ENCODE assay signal across 12 cellular contexts in the genomic region with DNA sequence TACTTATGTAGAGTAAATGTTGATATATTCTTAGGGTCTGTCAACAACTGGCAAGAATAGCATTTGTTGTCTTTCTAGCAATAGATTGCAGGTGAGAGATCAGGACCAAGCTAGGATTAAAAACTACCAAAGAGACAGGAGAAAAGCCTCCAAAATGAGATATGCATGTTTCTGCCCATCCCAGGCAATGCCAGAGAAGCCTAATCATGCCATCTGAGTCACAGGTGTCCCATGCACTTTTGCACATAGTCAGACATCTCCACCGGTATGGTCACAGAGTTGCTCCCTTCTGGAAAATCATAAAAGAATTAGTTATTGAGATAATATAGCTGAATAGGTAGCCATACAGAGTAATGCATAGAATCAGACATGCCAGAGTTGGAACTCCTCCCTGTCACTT. TPM values are rescaled to one million over a fixed set of nuclear protein-coding genes. Genes with fewer than 3 reads are reported as not detected.
DNase-seq lines count a peak whose midpoint lies in the region; ATAC-seq and TF ChIP-seq lines count a peak whose summit lies in the region.
"Had no signal": no experiment of that assay in that cellular context is flagged by ENCODE, and none has a peak within 500 bp of the region (broad histone marks: within the 10 kb centered on the region; RNA-seq: fewer than 3 reads in every experiment).

No MANE protein-coding gene starts in this region.

- H3K4me2 ChIP-seq in PC-3 (ENCODE audit: low read length): peak overlapping the region; percentile 86

- peaks cover 3% of the 10 kb centered on the region for H3F3A ChIP-seq in PC-3 (ENCODE audit: low read length, unreplicated experiment)

- DNase-seq in PC-3: no peak
- DNase-seq in coronary artery (ENCODE audit: low spot score): no peak
- DNase-seq in thoracic aorta (ENCODE audit: low spot score): no peak
- no peak for DNase-seq in activated naive CD4-positive, alpha-beta T cell treated with anti-CD3 and anti-CD28 coated beads, Interleukin-2, amount 50 U/mL, for 16 hours
- DNase-seq in epidermal melanocyte (ENCODE audit: insufficient read length, low spot score): no peak
- DNase-seq in activated CD4-positive, alpha-beta T cell treated with anti-CD3 and anti-CD28 coated beads for 4 hours: no peak
- DNase-seq in activated CD8-positive, alpha-beta memory T cell treated with anti-CD3 and anti-CD28 coated beads, Interleukin-2, amount 50 U/mL, for 4 hours: no peak
- DNase-seq: NCI-H1694 treated with DMSO at 0.1 percent for 48 hours, T1000 had no signal

- H3K9me3 ChIP-seq in PC-3 (ENCODE audit: low read length): no peaks in the 10 kb centered on the region
- no peaks in the 10 kb centered on the region for H3K9me3 ChIP-seq in muscle layer of duodenum (ENCODE audit: control insufficient read depth in 1 of 2, low read length in 2 of 2)
- H3K9me3 ChIP-seq in thoracic aorta: no peaks in the 10 kb centered on the region

- no peaks in the 10 kb centered on the region for H3K9me2 ChIP-seq in PC-3 (replicated peaks; ENCODE audit: low read length)

- H3K27me3 ChIP-seq in PC-3 (ENCODE audit: low read length): peaks cover 11% of the 10 kb centered on the region
- H3K27me3 ChIP-seq in muscle layer of duodenum (ENCODE audit: low read depth, low read length): no peaks in the 10 kb centered on the region
- H3K27me3 ChIP-seq in thoracic aorta (replicated peaks; ENCODE audit: insufficient read depth): no peaks in the 10 kb centered on the region

- H3K36me3 ChIP-seq in PC-3 (ENCODE audit: low read depth, low read length): no peaks in the 10 kb centered on the region
- no peaks in the 10 kb centered on the region for H3K36me3 ChIP-seq in muscle layer of duodenum (ENCODE audit: control insufficient read depth in 1 of 2, insufficient read depth in 2 of 2, low read length in 2 of 2)
- H3K36me3 ChIP-seq in thoracic aorta: no peaks in the 10 kb centered on the region

- TF ChIP-seq CTCF in PC-3 (conservative IDR thresholded peaks at IDR 0.05; ENCODE audit: low read depth, low read length): no peak
- TF ChIP-seq CTCF in coronary artery (IDR thresholded peaks at IDR 0.05): no peak
- TF ChIP-seq CTCF in thoracic aorta (IDR thresholded peaks at IDR 0.05): no peak

- intact Hi-C loops in PC-3 (cut with micrococcal nuclease): loop anchor here (1.0 kb wide), 3 partner anchors 18 to 139 kb away; no protein-coding TSS in a partner anchor

- peak overlapping the region; percentile 83 for H2AFZ ChIP-seq in PC-3 (ENCODE audit: low read length)

- H3K79me2 ChIP-seq in PC-3 (ENCODE audit: low read length): no peaks in the 10 kb centered on the region

- H3K27ac ChIP-seq in PC-3 (ENCODE audit: low read length): no peak overlapping the region
- peak overlapping the region; percentile 71 to 95 for H3K27ac ChIP-seq in coronary artery
- peak overlapping the region; percentile 88 for H3K27ac ChIP-seq in muscle layer of duodenum (ENCODE audit: low read length)
- peak overlapping the region; percentile 53 to 78 for H3K27ac ChIP-seq in thoracic aorta

- peak overlapping the region; percentile 64 for H3K4me3 ChIP-seq in PC-3 (ENCODE audit: low read length)
- H3K4me3 ChIP-seq in coronary artery: peak overlapping the region; percentile 56
- peak overlapping the region; percentile 46 to 52 for H3K4me3 ChIP-seq in muscle layer of duodenum (ENCODE audit: low read depth in 1 of 2, low read length in 2 of 2)
- peak overlapping the region; percentile 65 for H3K4me3 ChIP-seq in thoracic aorta

- CTCF ChIA-PET in PC-3 (lab: Charles Lee): interaction anchor here (1.0 to 2.2 kb wide), 6 partner anchors 16 to 141 kb away, joined by 4 to 52 read pairs (median 14); no protein-coding TSS in a partner anchor

- ATAC-seq in PC-3 (no peak), thoracic aorta (ENCODE audit: insufficient number of reproducible peaks, low FRiP score, low read depth) (no peak)

- H4K20me1 ChIP-seq in PC-3 (ENCODE audit: low read length): no peaks in the 10 kb centered on the region

- BruUV-seq in PC-3 (replicated peaks; lab: Mats Ljungman, UMichigan): no TSS peak

- POLR2A ChIA-PET in PC-3 (lab: Charles Lee; ENCODE audit: unreplicated experiment): interaction anchor here (0.6 kb wide), 1 partner anchor 79 kb away, joined by 3 read pairs; no protein-coding TSS in a partner anchor

- peaks cover 33% of the 10 kb centered on the region for H3K4me1 ChIP-seq in PC-3 (ENCODE audit: insufficient read depth, low read length)
- H3K4me1 ChIP-seq in muscle layer of duodenum (ENCODE audit: control insufficient read depth in 1 of 2, insufficient read depth in 2 of 2, low read length in 2 of 2): peaks cover 22 to 36% of the 10 kb centered on the region in 2 donors
- H3K4me1 ChIP-seq in thoracic aorta (ENCODE audit: control insufficient read depth in 1 of 2, low read depth in 2 of 2): peaks cover 31 to 59% of the 10 kb centered on the region in 2 donors

- H3K9ac ChIP-seq in PC-3 (ENCODE audit: low read length): peak overlapping the region; percentile 10; the same call in 1 of the 2 replicates

RNA-seq across cellular contexts. Expression of a gene that starts 50.6 kb away (rescaled TPM):
- 0.63 and 3.2 TPM in 2 replicates for total RNA-seq in PC-3 (2014; rRNA removed)
- total RNA-seq in thoracic aorta: 100 to 1,000 TPM in 1 of 2 donors, 10 to 100 TPM in 1; 79.5 to 316 TPM

RNA-seq across cellular contexts. Expression of a gene that starts 59.9 kb away (rescaled TPM):
- total RNA-seq in PC-3 (2014; rRNA removed) (not detected in 2 replicates), thoracic aorta (under 1 TPM in 1 of 2 donors, not detected in 1; 0.14 TPM)
- total RNA-seq: esophagus mucosa, H4 had no signal

Comparison
In these comparisons a context has a peak if more than half of its experiments do, and no peak if none do; other contexts are left out.
1. RNA of a gene that starts 50.6 kb away (total RNA-seq): 79.5 to 316 TPM in thoracic aorta; 0.63 to 3.2 TPM in PC-3; every median in the first group is over 10 times any median in the second.
2. Peak in every context shown above with its lines, with median percentiles within 50 percentile points of each other: H3K4me3 ChIP-seq.